In genomic region chr5:181181650-181182565, GRCh38 we compare ENCODE assay signal across 9 cellular contexts. TPM values are rescaled to one million over a fixed set of nuclear protein-coding genes. Genes with fewer than 3 reads are reported as not detected.
DNase-seq lines count a peak whose midpoint lies in the region; ATAC-seq and TF ChIP-seq lines count a peak whose summit lies in the region.
"Had no signal": no experiment of that assay in that cellular context is flagged by ENCODE, and none has a peak within 500 bp of the region (broad histone marks: within the 10 kb centered on the region; RNA-seq: fewer than 3 reads in every experiment).

No MANE protein-coding gene starts in this region.

- no peak for TF ChIP-seq EP300 in Ishikawa (IDR thresholded peaks at IDR 0.05; ENCODE audit: borderline replicate concordance)

- no peak overlapping the region for H3K4me3 ChIP-seq in smooth muscle cell
- H3K4me3 ChIP-seq: SJSA1 had no signal

- H3K9ac ChIP-seq in smooth muscle cell (ENCODE audit: low read depth) = no peak overlapping the region

- H3K27me3 Mint-ChIP-seq in activated T-helper 1 cell treated with anti-CD3 and anti-CD28 coated beads, Interleukin-12 subunit alpha, Interleukin-12 subunit beta, Interleukin-2, Interleukin-4 antibody, amounts not matched to agents 30 ng/mL and 10 ng/mL and 1 ng/mL, durations not matched to agents 14 hours and 24 hours and 36 hours (ENCODE audit: insufficient read depth) = peaks cover 5% of the 10 kb centered on the region

- peak; percentile 92 for TF ChIP-seq RAD21 in Ishikawa (IDR thresholded peaks at IDR 0.05; ENCODE audit: low read depth)

- H3K4me1 Mint-ChIP-seq in activated T-helper 1 cell treated with anti-CD3 and anti-CD28 coated beads, Interleukin-12 subunit alpha, Interleukin-12 subunit beta, Interleukin-2, Interleukin-4 antibody, amounts not matched to agents 30 ng/mL and 10 ng/mL and 1 ng/mL, durations not matched to agents 14 hours and 24 hours and 36 hours (ENCODE audit: low read depth) = peaks cover 22% of the 10 kb centered on the region

- H4K20me1 ChIP-seq in smooth muscle cell (ENCODE audit: low read depth) = no peaks in the 10 kb centered on the region

- H3K27ac ChIP-seq in smooth muscle cell (ENCODE audit: low read depth) = no peak overlapping the region
- H3K27ac ChIP-seq: SJSA1 had no signal

- no peaks in the 10 kb centered on the region for H3K4me1 ChIP-seq in smooth muscle cell (ENCODE audit: low read depth)

- H3K27ac Mint-ChIP-seq in activated T-helper 1 cell treated with anti-CD3 and anti-CD28 coated beads, Interleukin-12 subunit alpha, Interleukin-12 subunit beta, Interleukin-2, Interleukin-4 antibody, amounts not matched to agents 30 ng/mL and 10 ng/mL and 1 ng/mL, durations not matched to agents 14 hours and 24 hours and 36 hours = peak overlapping the region; percentile 64

- intact Hi-C loops in activated T-helper 1 cell treated with anti-CD3 and anti-CD28 coated beads, Interleukin-12 subunit alpha, Interleukin-12 subunit beta, Interleukin-2, Interleukin-4 antibody, amounts not matched to agents 30 ng/mL and 10 ng/mL and 1 ng/mL, durations not matched to agents 14 hours and 24 hours and 36 hours (cut with micrococcal nuclease) = loop anchor here (10.0 kb wide), 3 partner anchors 377 to 1557 kb away; partner anchors contain the start of genes HNRNPH1 and MGAT1
- intact Hi-C loops in Right ventricle myocardium inferior (cut with DNase I) = no loop called here

- TF ChIP-seq CTCF in smooth muscle cell (IDR thresholded peaks at IDR 0.05; ENCODE audit: borderline replicate concordance, insufficient read depth, poor library complexity, severe bottlenecking) = peak; percentile 59

- H3K36me3 Mint-ChIP-seq in activated T-helper 1 cell treated with anti-CD3 and anti-CD28 coated beads, Interleukin-12 subunit alpha, Interleukin-12 subunit beta, Interleukin-2, Interleukin-4 antibody, amounts not matched to agents 30 ng/mL and 10 ng/mL and 1 ng/mL, durations not matched to agents 14 hours and 24 hours and 36 hours (ENCODE audit: low read depth) = no peaks in the 10 kb centered on the region

- 61% methylated on average over 25 of the region's 25 CpGs for WGBS in smooth muscle cell (ENCODE audit: low lambda C conversion rate)

- no peaks in the 10 kb centered on the region for H3K9me3 ChIP-seq in smooth muscle cell (replicated peaks; ENCODE audit: low read depth)
- H3K9me3 ChIP-seq: SJSA1 had no signal

- no peaks in the 10 kb centered on the region for H3K27me3 ChIP-seq in smooth muscle cell (ENCODE audit: low read depth)
- H3K27me3 ChIP-seq: SJSA1 had no signal

- no peak overlapping the region for H3K4me2 ChIP-seq in smooth muscle cell

- H3K79me2 ChIP-seq in smooth muscle cell (ENCODE audit: low read depth) = no peaks in the 10 kb centered on the region

- ATAC-seq in GM21529 (IDR thresholded peaks at IDR 0.05; ENCODE audit: unreplicated experiment) (peak; percentile 59), Right ventricle myocardium inferior (peak; percentile 83), GM21360 (IDR thresholded peaks at IDR 0.05; ENCODE audit: unreplicated experiment) (no peak)

- DNase-seq in COLO829 (ENCODE audit: low spot score) = peak; percentile 24
- DNase-seq in activated T-helper 1 cell treated with anti-CD3 and anti-CD28 coated beads, Interleukin-12 subunit alpha, Interleukin-12 subunit beta, Interleukin-2, Interleukin-4 antibody, amounts not matched to agents 30 ng/mL and 10 ng/mL and 1 ng/mL, durations not matched to agents 14 hours and 24 hours and 36 hours (ENCODE audit: low spot score) = no peak
- DNase-seq in Right ventricle myocardium inferior (ENCODE audit: missing footprints) = no peak
- no peak for DNase-seq in smooth muscle cell (lab: John Stamatoyannopoulos, UW; ENCODE audit: unreplicated experiment)
- DNase-seq in effector CD8-positive, alpha-beta T cell (lab: John Stamatoyannopoulos, UW) = no peak

- peaks cover 3% of the 10 kb centered on the region for H3F3A ChIP-seq in smooth muscle cell (ENCODE audit: low read depth)

- H3K4me3 Mint-ChIP-seq in activated T-helper 1 cell treated with anti-CD3 and anti-CD28 coated beads, Interleukin-12 subunit alpha, Interleukin-12 subunit beta, Interleukin-2, Interleukin-4 antibody, amounts not matched to agents 30 ng/mL and 10 ng/mL and 1 ng/mL, durations not matched to agents 14 hours and 24 hours and 36 hours = peak overlapping the region; percentile 63

- H3K36me3 ChIP-seq in smooth muscle cell (ENCODE audit: low read depth) = no peaks in the 10 kb centered on the region
- H3K36me3 ChIP-seq: SJSA1 had no signal

- H2AFZ ChIP-seq in smooth muscle cell (ENCODE audit: low read depth) = no peak overlapping the region

- no peaks in the 10 kb centered on the region for H3K9me3 Mint-ChIP-seq in activated T-helper 1 cell treated with anti-CD3 and anti-CD28 coated beads, Interleukin-12 subunit alpha, Interleukin-12 subunit beta, Interleukin-2, Interleukin-4 antibody, amounts not matched to agents 30 ng/mL and 10 ng/mL and 1 ng/mL, durations not matched to agents 14 hours and 24 hours and 36 hours

TF ChIP-seq in Ishikawa, 13 proteins besides CTCF, POLR2A, EP300 and RAD21:
- TF ChIP-seq TAF1 (IDR thresholded peaks at IDR 0.05; ENCODE audit: low read depth) = no peak
- TF ChIP-seq, protein P1, sequence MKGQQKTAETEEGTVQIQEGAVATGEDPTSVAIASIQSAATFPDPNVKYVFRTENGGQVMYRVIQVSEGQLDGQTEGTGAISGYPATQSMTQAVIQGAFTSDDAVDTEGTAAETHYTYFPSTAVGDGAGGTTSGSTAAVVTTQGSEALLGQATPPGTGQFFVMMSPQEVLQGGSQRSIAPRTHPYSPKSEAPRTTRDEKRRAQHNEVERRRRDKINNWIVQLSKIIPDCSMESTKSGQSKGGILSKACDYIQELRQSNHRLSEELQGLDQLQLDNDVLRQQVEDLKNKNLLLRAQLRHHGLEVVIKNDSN (IDR thresholded peaks at IDR 0.05) = no peak
- TF ChIP-seq, protein P2, sequence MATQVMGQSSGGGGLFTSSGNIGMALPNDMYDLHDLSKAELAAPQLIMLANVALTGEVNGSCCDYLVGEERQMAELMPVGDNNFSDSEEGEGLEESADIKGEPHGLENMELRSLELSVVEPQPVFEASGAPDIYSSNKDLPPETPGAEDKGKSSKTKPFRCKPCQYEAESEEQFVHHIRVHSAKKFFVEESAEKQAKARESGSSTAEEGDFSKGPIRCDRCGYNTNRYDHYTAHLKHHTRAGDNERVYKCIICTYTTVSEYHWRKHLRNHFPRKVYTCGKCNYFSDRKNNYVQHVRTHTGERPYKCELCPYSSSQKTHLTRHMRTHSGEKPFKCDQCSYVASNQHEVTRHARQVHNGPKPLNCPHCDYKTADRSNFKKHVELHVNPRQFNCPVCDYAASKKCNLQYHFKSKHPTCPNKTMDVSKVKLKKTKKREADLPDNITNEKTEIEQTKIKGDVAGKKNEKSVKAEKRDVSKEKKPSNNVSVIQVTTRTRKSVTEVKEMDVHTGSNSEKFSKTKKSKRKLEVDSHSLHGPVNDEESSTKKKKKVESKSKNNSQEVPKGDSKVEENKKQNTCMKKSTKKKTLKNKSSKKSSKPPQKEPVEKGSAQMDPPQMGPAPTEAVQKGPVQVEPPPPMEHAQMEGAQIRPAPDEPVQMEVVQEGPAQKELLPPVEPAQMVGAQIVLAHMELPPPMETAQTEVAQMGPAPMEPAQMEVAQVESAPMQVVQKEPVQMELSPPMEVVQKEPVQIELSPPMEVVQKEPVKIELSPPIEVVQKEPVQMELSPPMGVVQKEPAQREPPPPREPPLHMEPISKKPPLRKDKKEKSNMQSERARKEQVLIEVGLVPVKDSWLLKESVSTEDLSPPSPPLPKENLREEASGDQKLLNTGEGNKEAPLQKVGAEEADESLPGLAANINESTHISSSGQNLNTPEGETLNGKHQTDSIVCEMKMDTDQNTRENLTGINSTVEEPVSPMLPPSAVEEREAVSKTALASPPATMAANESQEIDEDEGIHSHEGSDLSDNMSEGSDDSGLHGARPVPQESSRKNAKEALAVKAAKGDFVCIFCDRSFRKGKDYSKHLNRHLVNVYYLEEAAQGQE (IDR thresholded peaks at IDR 0.05; ENCODE audit: low read depth) = no peak
- TF ChIP-seq YY1 (IDR thresholded peaks at IDR 0.05; ENCODE audit: low read depth) = no peak
- TF ChIP-seq CEBPB (IDR thresholded peaks at IDR 0.05) = no peak
- TF ChIP-seq CREB1 (IDR thresholded peaks at IDR 0.05; ENCODE audit: low read depth) = no peak
- no peak for TF ChIP-seq TEAD4 (IDR thresholded peaks at IDR 0.05)
- TF ChIP-seq TCF12 (IDR thresholded peaks at IDR 0.05; ENCODE audit: low read depth) = no peak
- TF ChIP-seq, protein P3, sequence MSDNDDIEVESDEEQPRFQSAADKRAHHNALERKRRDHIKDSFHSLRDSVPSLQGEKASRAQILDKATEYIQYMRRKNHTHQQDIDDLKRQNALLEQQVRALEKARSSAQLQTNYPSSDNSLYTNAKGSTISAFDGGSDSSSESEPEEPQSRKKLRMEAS (IDR thresholded peaks at IDR 0.05) = no peak

RNA-seq across cellular contexts. Expression of gene TRIM7, which starts 23.1 kb away (rescaled TPM):
- 1.5 and 1.8 TPM in 2 replicates for total RNA-seq in activated T-helper 1 cell treated with anti-CD3 and anti-CD28 coated beads, Interleukin-12 subunit alpha, Interleukin-12 subunit beta, Interleukin-2, Interleukin-4 antibody, amounts not matched to agents 30 ng/mL and 10 ng/mL and 1 ng/mL, durations not matched to agents 14 hours and 24 hours and 36 hours
- total RNA-seq in Right ventricle myocardium inferior = 14.4 TPM
- total RNA-seq in smooth muscle cell = 3.4 TPM in 1 of 2 replicates, not detected in the other
- 0.45 TPM in 1 of 2 replicates, not detected in the other for polyA plus RNA-seq in smooth muscle cell

RNA-seq across cellular contexts. Expression of gene OR2V2, which starts 34.5 kb away (rescaled TPM):
- total RNA-seq in activated T-helper 1 cell treated with anti-CD3 and anti-CD28 coated beads, Interleukin-12 subunit alpha, Interleukin-12 subunit beta, Interleukin-2, Interleukin-4 antibody, amounts not matched to agents 30 ng/mL and 10 ng/mL and 1 ng/mL, durations not matched to agents 14 hours and 24 hours and 36 hours = not detected in 2 replicates
- not detected for total RNA-seq in Right ventricle myocardium inferior
- total RNA-seq in smooth muscle cell = not detected in 2 replicates
- not detected in 2 replicates for polyA plus RNA-seq in smooth muscle cell
- total RNA-seq: SJSA1 had no signal

RNA-seq across cellular contexts. Expression of gene TRIM41, which starts 41.2 kb away (rescaled TPM):
- total RNA-seq in activated T-helper 1 cell treated with anti-CD3 and anti-CD28 coated beads, Interleukin-12 subunit alpha, Interleukin-12 subunit beta, Interleukin-2, Interleukin-4 antibody, amounts not matched to agents 30 ng/mL and 10 ng/mL and 1 ng/mL, durations not matched to agents 14 hours and 24 hours and 36 hours = 31.8 and 34.8 TPM in 2 replicates
- total RNA-seq in Right ventricle myocardium inferior (20.9 TPM), smooth muscle cell (6.3 and 7.5 TPM in 2 replicates)
- 2.4 and 2.6 TPM in 2 replicates for polyA plus RNA-seq in smooth muscle cell

RNA-seq across cellular contexts. Expression of gene OR2V1, which starts 50.9 kb away (rescaled TPM):
- total RNA-seq in activated T-helper 1 cell treated with anti-CD3 and anti-CD28 coated beads, Interleukin-12 subunit alpha, Interleukin-12 subunit beta, Interleukin-2, Interleukin-4 antibody, amounts not matched to agents 30 ng/mL and 10 ng/mL and 1 ng/mL, durations not matched to agents 14 hours and 24 hours and 36 hours = not detected in 2 replicates
- not detected for total RNA-seq in Right ventricle myocardium inferior
- not detected in 2 replicates for total RNA-seq in smooth muscle cell
- not detected in 2 replicates for polyA plus RNA-seq in smooth muscle cell
- total RNA-seq: SJSA1 had no signal
